In genomic region chr7:36549003-36549402, GRCh38 we compare ENCODE assay signal across 28 cellular contexts.
"Had no signal": no experiment of that assay in that cellular context is flagged by ENCODE, and none has a peak within 500 bp of the region (broad histone marks: within the 10 kb centered on the region; RNA-seq: fewer than 3 reads in every experiment).

No MANE protein-coding gene starts in this region.

- ATAC-seq: activated CD4-positive, alpha-beta T cell treated with anti-CD3 and anti-CD28 coated beads for 36 hours; activated naive CD4-positive, alpha-beta T cell treated with anti-CD3 and anti-CD28 coated beads, Interleukin-2, amount 50 U/mL, for 72 hours; activated T-cell treated with anti-CD3 and anti-CD28 coated beads, Interleukin-2, amount 50 U/mL, for 72 hours; esophagus mucosa had no signal

- H3K27ac ChIP-seq: ascending aorta, brain microvascular endothelial cell, coronary artery had no signal

- H3K27me3 Mint-ChIP-seq: activated CD4-positive, alpha-beta memory T cell treated with anti-CD3 and anti-CD28 coated beads, Interleukin-2, amount 10 ng/mL, durations not matched to agents 7 days and 5 days; activated CD4-positive, alpha-beta T cell treated with anti-CD3 and anti-CD28 coated beads for 36 hours; activated CD4-positive, alpha-beta T cell treated with anti-CD3 and anti-CD28 coated beads, Interleukin-2, amount 10 ng/mL, durations not matched to agents 7 days and 5 days; activated naive CD4-positive, alpha-beta T cell treated with anti-CD3 and anti-CD28 coated beads, Interleukin-2, amount 10 ng/mL, durations not matched to agents 7 days and 5 days; activated naive CD8-positive, alpha-beta T cell treated with anti-CD3 and anti-CD28 coated beads, Interleukin-2, amount 10 ng/mL, durations not matched to agents 7 days and 5 days; activated T-cell treated with anti-CD3 and anti-CD28 coated beads, Interleukin-2, amount 50 U/mL, for 24 hours; central memory CD8-positive, alpha-beta T cell; dendritic cell treated with granulocyte-macrophage colony-stimulating factor and Interleukin-4, amounts not matched to agents 40 ng/mL and 50 ng/mL, for 4 days had no signal

- H3K4me1 Mint-ChIP-seq: activated CD4-positive, alpha-beta memory T cell treated with anti-CD3 and anti-CD28 coated beads, Interleukin-2, amount 10 ng/mL, durations not matched to agents 7 days and 5 days; activated CD4-positive, alpha-beta T cell treated with anti-CD3 and anti-CD28 coated beads for 36 hours; activated CD4-positive, alpha-beta T cell treated with anti-CD3 and anti-CD28 coated beads, Interleukin-2, amount 10 ng/mL, durations not matched to agents 7 days and 5 days; activated naive CD4-positive, alpha-beta T cell treated with anti-CD3 and anti-CD28 coated beads, Interleukin-2, amount 10 ng/mL, durations not matched to agents 7 days and 5 days; activated naive CD8-positive, alpha-beta T cell treated with anti-CD3 and anti-CD28 coated beads, Interleukin-2, amount 10 ng/mL, durations not matched to agents 7 days and 5 days; central memory CD8-positive, alpha-beta T cell had no signal

- H3K27me3 ChIP-seq: ascending aorta, brain microvascular endothelial cell, dorsolateral prefrontal cortex had no signal

- DNase-seq: activated CD4-positive, alpha-beta memory T cell treated with anti-CD3 and anti-CD28 coated beads, Interleukin-2, amount 10 ng/mL, durations not matched to agents 7 days and 5 days; activated CD4-positive, alpha-beta T cell treated with anti-CD3 and anti-CD28 coated beads for 36 hours; activated CD4-positive, alpha-beta T cell treated with anti-CD3 and anti-CD28 coated beads, Interleukin-2, amount 10 ng/mL, durations not matched to agents 7 days and 5 days; activated CD4-positive, alpha-beta T cell treated with anti-CD3 and anti-CD28 coated beads, Interleukin-2, amount 50 U/mL, for 4 hours; activated CD4-positive, CD25-positive, alpha-beta regulatory T cell; activated CD4-positive, CD25-positive, alpha-beta regulatory T cell treated with anti-CD3 and anti-CD28 coated beads, Interleukin-2, amount 50 U/mL, for 72 hours; activated CD8-positive, alpha-beta memory T cell treated with anti-CD3 and anti-CD28 coated beads, Interleukin-2, amount 50 U/mL, for 48 hours; activated gamma-delta T cell; activated naive CD4-positive, alpha-beta T cell; activated naive CD4-positive, alpha-beta T cell treated with anti-CD3 and anti-CD28 coated beads, Interleukin-2, amount 10 ng/mL, durations not matched to agents 7 days and 5 days; activated naive CD8-positive, alpha-beta T cell treated with anti-CD3 and anti-CD28 coated beads, Interleukin-2, amount 10 ng/mL, durations not matched to agents 7 days and 5 days; activated T-cell treated with anti-CD3 and anti-CD28 coated beads for 4 hours; activated T-cell treated with anti-CD3 and anti-CD28 coated beads, Interleukin-2, amount 50 U/mL, for 24 hours; activated T-cell treated with anti-CD3 and anti-CD28 coated beads, Interleukin-2, amount 50 U/mL, for 72 hours; brain microvascular endothelial cell; dorsolateral prefrontal cortex; effector memory CD4-positive, alpha-beta T cell; endodermal cell; foreskin fibroblast; T-helper 2 cell had no signal

- H3K9me3 Mint-ChIP-seq: activated CD4-positive, alpha-beta T cell treated with anti-CD3 and anti-CD28 coated beads, Interleukin-2, amount 10 ng/mL, durations not matched to agents 7 days and 5 days; activated naive CD4-positive, alpha-beta T cell treated with anti-CD3 and anti-CD28 coated beads, Interleukin-2, amount 10 ng/mL, durations not matched to agents 7 days and 5 days; activated naive CD4-positive, alpha-beta T cell treated with anti-CD3 and anti-CD28 coated beads, Interleukin-2, amount 50 U/mL, for 72 hours; activated T-cell treated with anti-CD3 and anti-CD28 coated beads, Interleukin-2, amount 50 U/mL, for 24 hours; activated T-cell treated with anti-CD3 and anti-CD28 coated beads, Interleukin-2, amount 50 U/mL, for 72 hours; central memory CD8-positive, alpha-beta T cell; dendritic cell treated with granulocyte-macrophage colony-stimulating factor and Interleukin-4, amounts not matched to agents 40 ng/mL and 50 ng/mL, for 4 days had no signal

- FAIRE-seq: bronchial epithelial cell, frontal cortex had no signal

- H3K4me1 ChIP-seq: ascending aorta had no signal

- H3K27ac Mint-ChIP-seq: activated CD4-positive, alpha-beta memory T cell treated with anti-CD3 and anti-CD28 coated beads, Interleukin-2, amount 10 ng/mL, durations not matched to agents 7 days and 5 days; activated CD4-positive, alpha-beta T cell treated with anti-CD3 and anti-CD28 coated beads for 36 hours; activated CD4-positive, alpha-beta T cell treated with anti-CD3 and anti-CD28 coated beads, Interleukin-2, amount 10 ng/mL, durations not matched to agents 7 days and 5 days; activated naive CD4-positive, alpha-beta T cell treated with anti-CD3 and anti-CD28 coated beads, Interleukin-2, amount 10 ng/mL, durations not matched to agents 7 days and 5 days; activated naive CD4-positive, alpha-beta T cell treated with anti-CD3 and anti-CD28 coated beads, Interleukin-2, amount 50 U/mL, for 72 hours; activated naive CD8-positive, alpha-beta T cell treated with anti-CD3 and anti-CD28 coated beads, Interleukin-2, amount 10 ng/mL, durations not matched to agents 7 days and 5 days; activated T-cell treated with anti-CD3 and anti-CD28 coated beads, Interleukin-2, amount 50 U/mL, for 24 hours; activated T-cell treated with anti-CD3 and anti-CD28 coated beads, Interleukin-2, amount 50 U/mL, for 72 hours; dendritic cell treated with granulocyte-macrophage colony-stimulating factor and Interleukin-4, amounts not matched to agents 40 ng/mL and 50 ng/mL, for 4 days; endodermal cell had no signal

- H3K4me3 Mint-ChIP-seq: activated CD4-positive, alpha-beta memory T cell treated with anti-CD3 and anti-CD28 coated beads, Interleukin-2, amount 10 ng/mL, durations not matched to agents 7 days and 5 days; activated CD4-positive, alpha-beta T cell treated with anti-CD3 and anti-CD28 coated beads for 36 hours; activated CD4-positive, alpha-beta T cell treated with anti-CD3 and anti-CD28 coated beads, Interleukin-2, amount 10 ng/mL, durations not matched to agents 7 days and 5 days; activated naive CD4-positive, alpha-beta T cell treated with anti-CD3 and anti-CD28 coated beads, Interleukin-2, amount 10 ng/mL, durations not matched to agents 7 days and 5 days; activated naive CD8-positive, alpha-beta T cell treated with anti-CD3 and anti-CD28 coated beads, Interleukin-2, amount 10 ng/mL, durations not matched to agents 7 days and 5 days; activated T-cell treated with anti-CD3 and anti-CD28 coated beads, Interleukin-2, amount 50 U/mL, for 24 hours; activated T-cell treated with anti-CD3 and anti-CD28 coated beads, Interleukin-2, amount 50 U/mL, for 72 hours; central memory CD8-positive, alpha-beta T cell; dendritic cell treated with granulocyte-macrophage colony-stimulating factor and Interleukin-4, amounts not matched to agents 40 ng/mL and 50 ng/mL, for 4 days; endodermal cell had no signal

- H3K9me3 ChIP-seq: ascending aorta had no signal

- H3K4me3 ChIP-seq: ascending aorta, coronary artery, dorsolateral prefrontal cortex had no signal

- H3K36me3 ChIP-seq: ascending aorta, brain microvascular endothelial cell had no signal

- H3K36me3 Mint-ChIP-seq: activated naive CD4-positive, alpha-beta T cell treated with anti-CD3 and anti-CD28 coated beads, Interleukin-2, amount 10 ng/mL, durations not matched to agents 7 days and 5 days; activated naive CD4-positive, alpha-beta T cell treated with anti-CD3 and anti-CD28 coated beads, Interleukin-2, amount 50 U/mL, for 72 hours had no signal
